ENCODE assay signal across 12 cellular contexts in genomic region chr16:80971814-80972213, GRCh38. TPM values are rescaled to one million over a fixed set of nuclear protein-coding genes. Genes with fewer than 3 reads are reported as not detected.
DNase-seq lines count a peak whose midpoint lies in the region; ATAC-seq lines count a peak whose summit lies in the region.
"Had no signal": no experiment of that assay in that cellular context is flagged by ENCODE, and none has a peak within 500 bp of the region (broad histone marks: within the 10 kb centered on the region; RNA-seq: fewer than 3 reads in every experiment).

No MANE protein-coding gene starts in this region.

- ATAC-seq in GM21515 (IDR thresholded peaks at IDR 0.05; ENCODE audit: unreplicated experiment) (peak; percentile 77), HG03342 (IDR thresholded peaks at IDR 0.05; ENCODE audit: unreplicated experiment) (peak; percentile 66), Right ventricle myocardium inferior (no peak)

- peak; percentile 67 for DNase-seq in NCI-H2107 treated with DMSO at 0.1 percent for 48 hours (lab: John Stamatoyannopoulos, UW; ENCODE audit: unreplicated experiment)
- DNase-seq in NCI-H2107 (lab: John Stamatoyannopoulos, UW) = no peak
- DNase-seq in cerebellar cortex (ENCODE audit: low spot score) = peak; percentile 78
- DNase-seq in MV-4-11 (lab: John Stamatoyannopoulos, UW) = no peak
- no peak for DNase-seq in Right ventricle myocardium inferior (ENCODE audit: missing footprints)
- DNase-seq in ureter (ENCODE audit: low spot score) = no peak
- DNase-seq: DMS79 treated with DMSO at 0.1 percent for 48 hours; NCI-H2081; occipital lobe; stimulated activated CD4-positive, alpha-beta T cell treated with anti-CD3 and anti-CD28 coated beads, Interleukin-4, amount 100 ng/mL, for 1 hour had no signal

- intact Hi-C loops in Right ventricle myocardium inferior (cut with DNase I) = no loop called here

RNA-seq across cellular contexts. Expression of gene CMC2, which starts 34.9 kb away (rescaled TPM):
- total RNA-seq in Right ventricle myocardium inferior (130 TPM), ureter (45.6 TPM)

RNA-seq across cellular contexts. Expression of gene CENPN, which starts 35.2 kb away (rescaled TPM):
- total RNA-seq in Right ventricle myocardium inferior = 8.9 TPM
- 6.2 TPM for total RNA-seq in ureter

Comparison
In these comparisons a context has a peak if more than half of its experiments do, and no peak if none do; other contexts are left out.
1. DNase-seq: peak in NCI-H2107 treated with DMSO at 0.1 percent for 48 hours (single experiment) and cerebellar cortex (single experiment); none in NCI-H2107 (single experiment), MV-4-11 (single experiment), Right ventricle myocardium inferior (single experiment) and ureter (single experiment).